ENCODE assay signal across 8 cellular contexts in genomic region chr22:44620129-44620840, GRCh38.
A peak's percentile ranks its signal among the peaks of the same experiment; 100 is the strongest.
DNase-seq lines count a peak whose midpoint lies in the region; ATAC-seq lines count a peak whose summit lies in the region.

No MANE protein-coding gene starts in this region.

- no peaks in the 10 kb centered on the region for H3K9me2 ChIP-seq in Karpas-422 (replicated peaks; ENCODE audit: insufficient read depth, low read length)

- H3K4me3 ChIP-seq in BLaER1 (peak overlapping the region; percentile 39), mesodermal cell (ENCODE audit: extremely low read depth, insufficient read depth, low read length, poor library complexity, severe bottlenecking) (no peak overlapping the region), Karpas-422 (ENCODE audit: low read length) (no peak overlapping the region)

- H3K36me3 ChIP-seq in BLaER1 = no peaks in the 10 kb centered on the region
- H3K36me3 ChIP-seq in mesodermal cell (ENCODE audit: control insufficient read depth, insufficient read depth, low read length) = no peaks in the 10 kb centered on the region
- H3K36me3 ChIP-seq in Karpas-422 (ENCODE audit: insufficient read depth, low read length) = no peaks in the 10 kb centered on the region

- no peaks in the 10 kb centered on the region for H3K27me3 ChIP-seq in BLaER1
- no peaks in the 10 kb centered on the region for H3K27me3 ChIP-seq in Karpas-422 (ENCODE audit: low read length)

- H3K9me3 ChIP-seq in BLaER1 (peaks cover 3% of the 10 kb centered on the region), mesodermal cell (ENCODE audit: control insufficient read depth, low read length) (no peaks in the 10 kb centered on the region), Karpas-422 (ENCODE audit: low read length) (peaks cover 10% of the 10 kb centered on the region)

- DNase-seq in NCI-H1048 (lab: John Stamatoyannopoulos, UW) = peak; percentile 42
- peak; percentile 87 for DNase-seq in activated CD4-positive, alpha-beta T cell treated with anti-CD3 and anti-CD28 coated beads, Interleukin-2, amount 50 U/mL, for 1 hour
- DNase-seq in dermis microvascular lymphatic vessel endothelial cell (ENCODE audit: low read depth in 2 of 2) = peak; percentile 68 to 91
- DNase-seq in stimulated activated CD8-positive, alpha-beta memory T cell treated with anti-CD3 and anti-CD28 coated beads, Interleukin-7, amount 100 ng/mL, for 4 hours (ENCODE audit: low read depth in 2 of 2) = peak; percentile 68 to 70
- no peak for DNase-seq in Karpas-422

- 28 to 33% methylated on average over 36 to 46 of the region's 48 CpGs for WGBS in mesodermal cell (ENCODE audit: insufficient coverage in 2 of 2), 2 experiments

- H3K79me2 ChIP-seq in Karpas-422 (ENCODE audit: low read length) = no peaks in the 10 kb centered on the region

- H3K4me1 ChIP-seq in BLaER1 (peaks cover 28% of the 10 kb centered on the region), mesodermal cell (ENCODE audit: control insufficient read depth, insufficient read depth, low read length, poor library complexity, severe bottlenecking) (peaks cover 3% of the 10 kb centered on the region), Karpas-422 (ENCODE audit: low read length) (no peaks in the 10 kb centered on the region)

- H3K4me2 ChIP-seq in BLaER1 = peak overlapping the region; percentile 86
- no peak overlapping the region for H3K4me2 ChIP-seq in Karpas-422 (ENCODE audit: low read depth, low read length, poor library complexity, severe bottlenecking)

- H4K20me1 ChIP-seq in BLaER1 (no peaks in the 10 kb centered on the region), Karpas-422 (ENCODE audit: insufficient read depth, low read depth, low read length) (no peaks in the 10 kb centered on the region)

- H2AFZ ChIP-seq in Karpas-422 (ENCODE audit: low read length) = no peak overlapping the region

- no peak for ATAC-seq in GM19324 (IDR thresholded peaks at IDR 0.05; ENCODE audit: low FRiP score, unreplicated experiment)

- H3K9ac ChIP-seq in BLaER1 (0 out of 2 replicates have a peak overlapping the region, but pooled peaks have one; percentile 28), Karpas-422 (ENCODE audit: low read length) (no peak overlapping the region)

- no peak overlapping the region for H3K27ac ChIP-seq in BLaER1
- H3K27ac ChIP-seq in mesodermal cell (ENCODE audit: low read depth, low read length, severe bottlenecking) = peak overlapping the region; percentile 52
- no peak overlapping the region for H3K27ac ChIP-seq in Karpas-422 (ENCODE audit: low read length)
